In genomic region chr17:19361975-19362292, GRCh38 we compare ENCODE assay signal across 1 cellular context.
TF ChIP-seq lines count a peak whose summit lies in the region.

No MANE protein-coding gene starts in this region.

TF ChIP-seq in H1, 55 proteins besides CTCF, POLR2A, EP300 and RAD21:
- TF ChIP-seq SP1 (IDR thresholded peaks at IDR 0.05; ENCODE audit: low read depth, low read length) (no peak), RNF2 (IDR thresholded peaks at IDR 0.05; ENCODE audit: borderline replicate concordance, low read depth, low read length, missing control alignments, poor library complexity, severe bottlenecking) (no peak), KDM5A (IDR thresholded peaks at IDR 0.05; ENCODE audit: low read length) (no peak), SIN3A (conservative IDR thresholded peaks at IDR 0.05 in 1 of 2, IDR thresholded peaks at IDR 0.05 in 1 of 2; ENCODE audit: low read depth in 1 of 2, low read length in 2 of 2) (0 out of 4 replicates have a peak, but pooled peaks of 1 of the 2 experiments have one; percentile 8)
